Comparison of ENCODE assay signal across 41 cellular contexts in genomic region chr5:170732685-170733084, GRCh38. TPM values are rescaled to one million over a fixed set of nuclear protein-coding genes. Genes with fewer than 3 reads are reported as not detected.
"Had no signal": no experiment of that assay in that cellular context is flagged by ENCODE, and none has a peak within 500 bp of the region (broad histone marks: within the 10 kb centered on the region; RNA-seq: fewer than 3 reads in every experiment).

No MANE protein-coding gene starts in this region.

- H3K4me1 ChIP-seq: adrenal gland, body of pancreas, breast epithelium had no signal

- ATAC-seq: activated CD8-positive, alpha-beta T cell treated with anti-CD3 and anti-CD28 coated beads for 36 hours; activated naive CD4-positive, alpha-beta T cell treated with anti-CD3 and anti-CD28 coated beads, Interleukin-2, amount 50 U/mL, for 72 hours; activated T-cell treated with anti-CD3 and anti-CD28 coated beads, Interleukin-2, amount 50 U/mL, for 4 hours; activated T-cell treated with anti-CD3 and anti-CD28 coated beads, Interleukin-2, amount 50 U/mL, for 72 hours; activated T-helper 17 cell treated with anti-CD3 and anti-CD28 coated beads, Interleukin-2, amount 50 U/mL, for 72 hours; body of pancreas had no signal

- H3K36me3 Mint-ChIP-seq: activated CD4-positive, alpha-beta memory T cell treated with anti-CD3 and anti-CD28 coated beads for 36 hours; activated naive CD8-positive, alpha-beta T cell treated with anti-CD3 and anti-CD28 coated beads for 36 hours had no signal

- H3K27ac Mint-ChIP-seq: activated B cell treated with CpG ODN at 0.5 μM for 24 hours; activated CD4-positive, alpha-beta memory T cell treated with anti-CD3 and anti-CD28 coated beads for 36 hours; activated CD4-positive, alpha-beta T cell treated with anti-CD3 and anti-CD28 coated beads, Interleukin-2, amount 10 ng/mL, durations not matched to agents 24 days and 14 days; activated CD8-positive, alpha-beta T cell treated with anti-CD3 and anti-CD28 coated beads for 36 hours; activated naive CD4-positive, alpha-beta T cell treated with anti-CD3 and anti-CD28 coated beads for 36 hours; activated naive CD4-positive, alpha-beta T cell treated with anti-CD3 and anti-CD28 coated beads, Interleukin-2, amount 50 U/mL, for 72 hours; activated naive CD8-positive, alpha-beta T cell treated with anti-CD3 and anti-CD28 coated beads for 36 hours; activated T-cell treated with anti-CD3 and anti-CD28 coated beads, Interleukin-2, amount 50 U/mL, for 72 hours; activated T-helper 1 cell treated with anti-CD3 and anti-CD28 coated beads, Interleukin-12 subunit alpha, Interleukin-12 subunit beta, Interleukin-2, Interleukin-4 antibody, amounts not matched to agents 30 ng/mL and 10 ng/mL and 1 ng/mL, durations not matched to agents 14 hours and 24 hours and 36 hours; activated T-helper 17 cell treated with anti-CD3 and anti-CD28 coated beads, Interleukin-2, amount 50 U/mL, for 72 hours; T-helper 1 cell treated with Interleukin-12 subunit alpha and Interleukin-12 subunit beta and Interleukin-4 antibody, amounts not matched to agents 30 μg/mL and 1 μg/mL, for 36 hours; T-helper 2 cell treated with Interferon-gamma antibody and Interleukin-4, amounts not matched to agents 5 μg/mL and 100 μg/mL, for 36 hours had no signal

- H3K36me3 ChIP-seq: adrenal gland, brain microvascular endothelial cell, breast epithelium, cardiac muscle cell had no signal

- H3K9me3 Mint-ChIP-seq: activated CD4-positive, alpha-beta T cell treated with anti-CD3 and anti-CD28 coated beads, Interleukin-2, amount 10 ng/mL, durations not matched to agents 24 days and 14 days; activated naive CD4-positive, alpha-beta T cell treated with anti-CD3 and anti-CD28 coated beads, Interleukin-2, amount 50 U/mL, for 72 hours; activated T-helper 1 cell treated with anti-CD3 and anti-CD28 coated beads, Interleukin-12 subunit alpha, Interleukin-12 subunit beta, Interleukin-2, Interleukin-4 antibody, amounts not matched to agents 30 ng/mL and 10 ng/mL and 1 ng/mL, durations not matched to agents 14 hours and 24 hours and 36 hours; T-helper 1 cell treated with Interleukin-12 subunit alpha and Interleukin-12 subunit beta and Interleukin-4 antibody, amounts not matched to agents 30 μg/mL and 1 μg/mL, for 36 hours; T-helper 2 cell treated with Interferon-gamma antibody and Interleukin-4, amounts not matched to agents 5 μg/mL and 100 μg/mL, for 36 hours had no signal

- H3K9me3 ChIP-seq: adrenal gland, body of pancreas had no signal

- FAIRE-seq: astrocyte, TTC549 had no signal

- H3K4me3 ChIP-seq: adrenal gland, body of pancreas, breast epithelium, cardiac muscle cell had no signal

- H3K4me3 Mint-ChIP-seq: activated B cell treated with CpG ODN at 0.5 μM for 24 hours; activated CD4-positive, alpha-beta memory T cell treated with anti-CD3 and anti-CD28 coated beads for 36 hours; activated CD4-positive, alpha-beta T cell treated with anti-CD3 and anti-CD28 coated beads, Interleukin-2, amount 10 ng/mL, durations not matched to agents 24 days and 14 days; activated CD8-positive, alpha-beta T cell treated with anti-CD3 and anti-CD28 coated beads for 36 hours; activated naive CD4-positive, alpha-beta T cell treated with anti-CD3 and anti-CD28 coated beads for 36 hours; activated naive CD8-positive, alpha-beta T cell treated with anti-CD3 and anti-CD28 coated beads for 36 hours; activated T-cell treated with anti-CD3 and anti-CD28 coated beads, Interleukin-2, amount 50 U/mL, for 4 hours; activated T-cell treated with anti-CD3 and anti-CD28 coated beads, Interleukin-2, amount 50 U/mL, for 72 hours; activated T-helper 1 cell treated with anti-CD3 and anti-CD28 coated beads, Interleukin-12 subunit alpha, Interleukin-12 subunit beta, Interleukin-2, Interleukin-4 antibody, amounts not matched to agents 30 ng/mL and 10 ng/mL and 1 ng/mL, durations not matched to agents 14 hours and 24 hours and 36 hours; activated T-helper 17 cell treated with anti-CD3 and anti-CD28 coated beads, Interleukin-2, amount 50 U/mL, for 72 hours; central memory CD8-positive, alpha-beta T cell; T-helper 1 cell treated with Interleukin-12 subunit alpha and Interleukin-12 subunit beta and Interleukin-4 antibody, amounts not matched to agents 30 μg/mL and 1 μg/mL, for 36 hours; T-helper 2 cell treated with Interferon-gamma antibody and Interleukin-4, amounts not matched to agents 5 μg/mL and 100 μg/mL, for 36 hours had no signal

- DNase-seq: activated B cell treated with CpG ODN at 0.5 μM for 24 hours; activated CD4-positive, alpha-beta memory T cell treated with anti-CD3 and anti-CD28 coated beads for 36 hours; activated CD4-positive, alpha-beta T cell treated with anti-CD3 and anti-CD28 coated beads for 4 hours; activated CD4-positive, alpha-beta T cell treated with anti-CD3 and anti-CD28 coated beads, Interleukin-2, amount 10 ng/mL, durations not matched to agents 24 days and 14 days; activated CD4-positive, alpha-beta T cell treated with anti-CD3 and anti-CD28 coated beads, Interleukin-2, amount 50 U/mL, for 1 hour; activated CD4-positive, alpha-beta T cell treated with anti-CD3 and anti-CD28 coated beads, Interleukin-2, amount 50 U/mL, for 4 hours; activated CD4-positive, CD25-positive, alpha-beta regulatory T cell treated with anti-CD3 and anti-CD28 coated beads, Interleukin-2, amount 50 U/mL, for 72 hours; activated CD8-positive, alpha-beta T cell treated with anti-CD3 and anti-CD28 coated beads for 36 hours; activated effector memory CD4-positive, alpha-beta T cell treated with anti-CD3 and anti-CD28 coated beads, Interleukin-2, amount 50 U/mL, for 16 hours; activated gamma-delta T cell treated with Interleukin-2 at 50 U/mL for 16 hours; activated naive CD4-positive, alpha-beta T cell; activated naive CD4-positive, alpha-beta T cell treated with anti-CD3 and anti-CD28 coated beads for 36 hours; activated naive CD4-positive, alpha-beta T cell treated with anti-CD3 and anti-CD28 coated beads, Interleukin-2, amount 50 U/mL, for 16 hours; activated naive CD8-positive, alpha-beta T cell treated with anti-CD3 and anti-CD28 coated beads for 36 hours; activated T-cell treated with anti-CD3 and anti-CD28 coated beads for 4 hours; activated T-cell treated with anti-CD3 and anti-CD28 coated beads, Interleukin-2, amount 50 U/mL, for 1 hour; activated T-cell treated with anti-CD3 and anti-CD28 coated beads, Interleukin-2, amount 50 U/mL, for 4 hours; activated T-cell treated with anti-CD3 and anti-CD28 coated beads, Interleukin-2, amount 50 U/mL, for 72 hours; adrenal gland; amniotic stem cell; aorta; body of pancreas; brain microvascular endothelial cell; caudate nucleus; cerebellar nuclear complex; SW 1271; T-helper 1 cell; T-helper 2 cell; T-helper 9 cell had no signal

- H3K27me3 ChIP-seq: adrenal gland, body of pancreas, brain microvascular endothelial cell, breast epithelium, cardiac muscle cell had no signal

- H3K27ac ChIP-seq: adrenal gland, body of pancreas, brain microvascular endothelial cell, breast epithelium, cardiac muscle cell, VCaP had no signal

- H3K4me1 Mint-ChIP-seq: activated B cell treated with CpG ODN at 0.5 μM for 24 hours; activated CD4-positive, alpha-beta T cell treated with anti-CD3 and anti-CD28 coated beads, Interleukin-2, amount 10 ng/mL, durations not matched to agents 24 days and 14 days; activated naive CD8-positive, alpha-beta T cell treated with anti-CD3 and anti-CD28 coated beads for 36 hours; activated T-helper 17 cell treated with anti-CD3 and anti-CD28 coated beads, Interleukin-2, amount 50 U/mL, for 72 hours; central memory CD8-positive, alpha-beta T cell had no signal

RNA-seq across cellular contexts. Expression of gene GABRP, which starts 50.8 kb away (rescaled TPM):
- total RNA-seq: activated B cell treated with CpG ODN at 0.5 μM for 24 hours; activated CD4-positive, alpha-beta memory T cell treated with anti-CD3 and anti-CD28 coated beads for 36 hours; activated CD4-positive, alpha-beta T cell treated with anti-CD3 and anti-CD28 coated beads, Interleukin-2, amount 10 ng/mL, durations not matched to agents 24 days and 14 days; activated CD8-positive, alpha-beta memory T cell treated with anti-CD3 and anti-CD28 coated beads for 36 hours; activated CD8-positive, alpha-beta T cell treated with anti-CD3 and anti-CD28 coated beads for 36 hours; activated naive CD4-positive, alpha-beta T cell treated with anti-CD3 and anti-CD28 coated beads for 36 hours; activated naive CD4-positive, alpha-beta T cell treated with anti-CD3 and anti-CD28 coated beads, Interleukin-2, amount 50 U/mL, for 72 hours; activated naive CD8-positive, alpha-beta T cell treated with anti-CD3 and anti-CD28 coated beads for 36 hours; activated T-cell treated with anti-CD3 and anti-CD28 coated beads, Interleukin-2, amount 50 U/mL, for 4 hours; activated T-cell treated with anti-CD3 and anti-CD28 coated beads, Interleukin-2, amount 50 U/mL, for 72 hours; activated T-helper 1 cell treated with anti-CD3 and anti-CD28 coated beads, Interleukin-12 subunit alpha, Interleukin-12 subunit beta, Interleukin-2, Interleukin-4 antibody, amounts not matched to agents 30 ng/mL and 10 ng/mL and 1 ng/mL, durations not matched to agents 14 hours and 24 hours and 36 hours; activated T-helper 17 cell treated with anti-CD3 and anti-CD28 coated beads, Interleukin-2, amount 50 U/mL, for 72 hours had no signal
